ENCODE assay signal across 2 cellular contexts in genomic region chr2:47194410-47194809, GRCh38.
TF ChIP-seq lines count a peak whose summit lies in the region.

No MANE protein-coding gene starts in this region.

TF ChIP-seq in IMR-90, 13 proteins besides CTCF, POLR2A, EP300 and RAD21:
- TF ChIP-seq NFE2L2 (IDR thresholded peaks at IDR 0.05; ENCODE audit: low read depth, low read length) (no peak), MXI1 (IDR thresholded peaks at IDR 0.05; ENCODE audit: borderline replicate concordance, low read depth, low read length) (no peak), RCOR1 (IDR thresholded peaks at IDR 0.05; ENCODE audit: insufficient replicate concordance, low read length) (no peak), SMC3 (IDR thresholded peaks at IDR 0.05; ENCODE audit: low read depth, low read length) (no peak), CEBPB (IDR thresholded peaks at IDR 0.05; ENCODE audit: low read depth, low read length) (no peak), FOS (IDR thresholded peaks at IDR 0.05; ENCODE audit: low read depth, low read length) (no peak), USF2 (IDR thresholded peaks at IDR 0.05; ENCODE audit: low read depth, low read length) (no peak), BHLHE40 (IDR thresholded peaks at IDR 0.05; ENCODE audit: low read depth, low read length) (no peak), MAZ (IDR thresholded peaks at IDR 0.05; ENCODE audit: borderline replicate concordance, low read depth, low read length) (no peak), MAFK (IDR thresholded peaks at IDR 0.05; ENCODE audit: low read depth, low read length) (no peak), CHD1 (IDR thresholded peaks at IDR 0.05; ENCODE audit: low read depth, low read length) (no peak), RFX5 (IDR thresholded peaks at IDR 0.05; ENCODE audit: low read depth, low read length) (no peak)
- TF ChIP-seq, protein P1, sequence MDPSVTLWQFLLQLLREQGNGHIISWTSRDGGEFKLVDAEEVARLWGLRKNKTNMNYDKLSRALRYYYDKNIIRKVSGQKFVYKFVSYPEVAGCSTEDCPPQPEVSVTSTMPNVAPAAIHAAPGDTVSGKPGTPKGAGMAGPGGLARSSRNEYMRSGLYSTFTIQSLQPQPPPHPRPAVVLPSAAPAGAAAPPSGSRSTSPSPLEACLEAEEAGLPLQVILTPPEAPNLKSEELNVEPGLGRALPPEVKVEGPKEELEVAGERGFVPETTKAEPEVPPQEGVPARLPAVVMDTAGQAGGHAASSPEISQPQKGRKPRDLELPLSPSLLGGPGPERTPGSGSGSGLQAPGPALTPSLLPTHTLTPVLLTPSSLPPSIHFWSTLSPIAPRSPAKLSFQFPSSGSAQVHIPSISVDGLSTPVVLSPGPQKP (IDR thresholded peaks at IDR 0.05; ENCODE audit: borderline replicate concordance, low read depth, low read length): no peak
TF ChIP-seq in IMR-90: peak in this region for 0.

TF ChIP-seq in H1, 55 proteins besides CTCF, POLR2A, EP300 and RAD21:
- TF ChIP-seq SIX5 (IDR thresholded peaks at IDR 0.05; ENCODE audit: low read depth, low read length): no peak
- TF ChIP-seq CHD1 (IDR thresholded peaks at IDR 0.05; ENCODE audit: low read depth, low read length): no peak
- TF ChIP-seq, protein P2, sequence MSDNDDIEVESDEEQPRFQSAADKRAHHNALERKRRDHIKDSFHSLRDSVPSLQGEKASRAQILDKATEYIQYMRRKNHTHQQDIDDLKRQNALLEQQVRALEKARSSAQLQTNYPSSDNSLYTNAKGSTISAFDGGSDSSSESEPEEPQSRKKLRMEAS (IDR thresholded peaks at IDR 0.05): no peak
- no peak for TF ChIP-seq SAP30 (IDR thresholded peaks at IDR 0.05; ENCODE audit: insufficient read depth, insufficient replicate concordance, low read length)
- TF ChIP-seq RXRA (IDR thresholded peaks at IDR 0.05; ENCODE audit: insufficient read depth, low read depth, low read length): no peak
- TF ChIP-seq JUN (IDR thresholded peaks at IDR 0.05; ENCODE audit: low read depth, low read length): no peak
- TF ChIP-seq NRF1 (IDR thresholded peaks at IDR 0.05; ENCODE audit: low read depth, low read length): no peak
- no peak for TF ChIP-seq YY1 (IDR thresholded peaks at IDR 0.05; ENCODE audit: low read depth, low read length)
- TF ChIP-seq KDM5A (IDR thresholded peaks at IDR 0.05; ENCODE audit: low read length): no peak
- TF ChIP-seq CTBP2 (IDR thresholded peaks at IDR 0.05; ENCODE audit: borderline replicate concordance, insufficient read depth, insufficient read length, low read length): no peak
- no peak for TF ChIP-seq CEBPB (IDR thresholded peaks at IDR 0.05; ENCODE audit: low read depth, low read length)
- no peak for TF ChIP-seq EZH2 (IDR thresholded peaks at IDR 0.05; ENCODE audit: low read depth, low read length, severe bottlenecking)
- no peak for TF ChIP-seq MAFK (IDR thresholded peaks at IDR 0.05; ENCODE audit: low read depth, low read length)
- no peak for TF ChIP-seq CBX5 (IDR thresholded peaks at IDR 0.05; ENCODE audit: low read depth, low read length)
TF ChIP-seq in H1: peak in this region for 0.
